10 cellular contexts compared by ENCODE assay signal in the genomic region with DNA sequence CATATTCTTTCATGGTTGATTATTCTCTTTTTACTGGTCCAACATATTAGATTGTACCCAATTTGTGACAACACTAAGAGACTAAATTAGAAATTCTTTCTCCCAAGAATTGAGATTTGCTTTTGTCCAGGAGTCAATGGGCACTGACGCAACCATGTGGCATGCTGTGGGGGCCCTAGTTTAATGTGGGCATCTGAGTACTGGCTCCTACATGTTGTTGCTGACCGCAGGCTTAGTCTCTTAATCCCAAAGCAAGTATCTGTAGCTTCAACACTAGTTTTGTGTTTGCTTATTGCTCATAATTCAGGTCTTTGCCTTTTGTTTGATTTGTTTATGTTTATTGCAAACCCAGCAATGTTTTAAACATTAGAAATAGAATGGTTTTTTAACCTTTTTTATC.
"Had no signal": no experiment of that assay in that cellular context is flagged by ENCODE, and none has a peak within 500 bp of the region (broad histone marks: within the 10 kb centered on the region; RNA-seq: fewer than 3 reads in every experiment).

No MANE protein-coding gene starts in this region.

- H3K27me3 Mint-ChIP-seq: IgD-negative memory B cell had no signal

- H3K9ac ChIP-seq: KMS-11 had no signal

- H3K9me3 ChIP-seq: HAP-1 had no signal

- H3K9me3 Mint-ChIP-seq: GM23338 had no signal

- H3K4me2 ChIP-seq: GM23338, KMS-11 had no signal

- DNase-seq: H7, HFFc6, KBM-7 had no signal

- H3K4me3 ChIP-seq: GM23338, HAP-1 had no signal

- H3K36me3 Mint-ChIP-seq: IgD-negative memory B cell had no signal

- H3K4me1 Mint-ChIP-seq: GM23338, IgD-negative memory B cell had no signal

- H3K4me1 ChIP-seq: HAP-1 had no signal

- ATAC-seq: GM23338, HCT116, HepG2 had no signal

- H3K27ac ChIP-seq: HL-60, KMS-11 had no signal

- H3K36me3 ChIP-seq: HAP-1 had no signal

- H3K4me3 Mint-ChIP-seq: GM23338, HFFc6, IgD-negative memory B cell had no signal

- H3K27ac Mint-ChIP-seq: GM23338, HFFc6, IgD-negative memory B cell had no signal
